ENCODE assay signal across 8 cellular contexts in the genomic region with DNA sequence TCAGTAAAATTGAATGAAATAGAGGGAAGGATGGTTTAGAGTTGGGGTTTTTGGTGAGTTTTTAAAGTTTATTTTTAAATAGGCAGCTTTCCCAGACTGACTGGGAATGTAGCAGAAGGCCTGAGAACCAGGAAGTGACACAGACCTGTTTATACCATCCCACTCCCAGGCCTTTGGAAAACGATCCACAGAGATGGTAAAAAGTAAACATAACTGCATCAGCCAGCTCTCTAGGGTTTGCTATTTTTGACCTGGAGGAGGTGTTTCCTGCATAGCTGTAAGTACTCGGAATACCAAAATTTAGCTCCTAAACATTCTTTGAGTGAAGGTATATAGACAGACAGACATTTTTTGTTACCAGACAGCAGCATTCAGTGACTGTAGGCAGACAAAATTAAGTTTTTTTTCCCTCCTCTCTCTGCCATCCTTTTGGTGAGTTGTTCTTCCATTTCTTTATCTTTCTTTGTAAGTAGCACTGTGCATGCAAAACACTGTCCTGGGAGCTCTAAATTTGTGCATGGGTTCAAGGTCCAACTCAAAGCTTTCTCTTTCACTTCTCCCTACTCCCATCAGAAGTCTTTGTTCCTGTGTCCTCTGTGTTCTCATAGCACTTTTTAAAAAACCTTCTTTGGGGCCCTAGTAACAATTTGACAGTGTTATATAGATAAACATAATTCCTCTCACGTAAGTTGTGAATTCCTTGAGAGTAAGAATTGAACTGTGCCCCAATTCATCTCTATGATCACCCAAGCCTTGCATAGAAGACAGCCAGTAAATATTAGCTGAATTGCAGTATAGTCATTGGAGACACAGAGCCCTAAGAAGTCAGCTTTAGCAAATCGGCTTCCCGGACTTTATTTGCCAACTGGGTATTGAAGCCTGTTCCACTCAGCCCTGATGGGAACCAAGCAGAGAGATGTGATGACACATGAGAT. TPM values are rescaled to one million over a fixed set of nuclear protein-coding genes. Genes with fewer than 3 reads are reported as not detected.
DNase-seq lines count a peak whose midpoint lies in the region; ATAC-seq and TF ChIP-seq lines count a peak whose summit lies in the region.

No MANE protein-coding gene starts in this region.

- POLR2A ChIA-PET in AG04450 (lab: Yijun Ruan, JAX), result interaction anchor here (0.5 to 1.3 kb wide), 3 partner anchors 14 to 118 kb away, joined by 3 read pairs; a partner anchor contains a TSS

- DNase-seq in AG04450 (ENCODE audit: low read depth, low spot score) (peak; percentile 64), NCI-H2107 treated with DMSO at 0.1 percent for 48 hours (lab: John Stamatoyannopoulos, UW; ENCODE audit: unreplicated experiment) (peak; percentile 63), choroid plexus epithelial cell (ENCODE audit: low read depth) (peak; percentile 64), DMS79 (lab: John Stamatoyannopoulos, UW) (no peak)
- no peak for DNase-seq in stimulated activated CD4-positive, alpha-beta T cell treated with anti-CD3 and anti-CD28 coated beads, Interleukin-2, amount 100 ng/mL, for 24 hours

- H3K27me3 ChIP-seq in AG04450 (ENCODE audit: control insufficient read depth, insufficient read depth, low read length) (no peaks in the 10 kb centered on the region), muscle layer of duodenum (ENCODE audit: low read depth, low read length) (no peaks in the 10 kb centered on the region)

- no peaks in the 10 kb centered on the region for H3K36me3 ChIP-seq in muscle layer of duodenum (ENCODE audit: control insufficient read depth in 1 of 2, insufficient read depth in 2 of 2, low read length in 2 of 2)

- H3K4me3 ChIP-seq in AG04450 (ENCODE audit: low read depth, low read length), result no peak overlapping the region
- no peak overlapping the region for H3K4me3 ChIP-seq in choroid plexus epithelial cell (ENCODE audit: low read depth, low read length)
- H3K4me3 ChIP-seq in muscle layer of duodenum (ENCODE audit: low read depth in 1 of 2, low read length in 2 of 2), result peak overlapping the region; percentile 2 to 17

- CTCF ChIA-PET in AG04450 (lab: Charles Lee), result interaction anchor here (0.8 to 1.6 kb wide), 3 partner anchors 9 to 69 kb away, joined by 3 to 5 read pairs (median 3); no protein-coding TSS in a partner anchor

- H3K27ac ChIP-seq in AG04450 (ENCODE audit: low read depth, low read length) (peak overlapping the region; percentile 69), muscle layer of duodenum (ENCODE audit: low read length) (peak overlapping the region; percentile 57)

- H3K9me3 ChIP-seq in AG04450 (ENCODE audit: control insufficient read depth, insufficient read depth, low read length) (no peaks in the 10 kb centered on the region), muscle layer of duodenum (ENCODE audit: control insufficient read depth in 1 of 2, low read length in 2 of 2) (no peaks in the 10 kb centered on the region)

- ATAC-seq in GM19023 (IDR thresholded peaks at IDR 0.05; ENCODE audit: unreplicated experiment) (peak; percentile 74), GM18858 (IDR thresholded peaks at IDR 0.05; ENCODE audit: unreplicated experiment) (no peak)

- TF ChIP-seq CTCF in AG04450 (IDR thresholded peaks at IDR 0.05; ENCODE audit: low read depth, low read length) (no peak), choroid plexus epithelial cell (conservative IDR thresholded peaks at IDR 0.05; ENCODE audit: low read depth, low read length) (no peak)

- peaks cover 55% of the 10 kb centered on the region in 2 donors for H3K4me1 ChIP-seq in muscle layer of duodenum (ENCODE audit: control insufficient read depth in 1 of 2, insufficient read depth in 2 of 2, low read length in 2 of 2)

RNA-seq across cellular contexts. Expression of a gene that starts 37.4 kb away (rescaled TPM):
- polyA plus RNA-seq in AG04450 (2011; rRNA removed), result 14.4 and 16.3 TPM in 2 replicates
- polyA minus RNA-seq in AG04450 (2011; rRNA and poly(A)+ RNA removed), result 20.5 and 26.1 TPM in 2 replicates

Comparison
In these comparisons a context has a peak if more than half of its experiments do, and no peak if none do; other contexts are left out.
1. DNase-seq: peak in AG04450 (single experiment), NCI-H2107 treated with DMSO at 0.1 percent for 48 hours (single experiment) and choroid plexus epithelial cell (single experiment); none in stimulated activated CD4-positive, alpha-beta T cell treated with anti-CD3 and anti-CD28 coated beads, Interleukin-2, amount 100 ng/mL, for 24 hours (0 of 2) and DMS79 (single experiment).
2. H3K4me3 ChIP-seq: peak in muscle layer of duodenum (2 of 2); none in AG04450 (single experiment) and choroid plexus epithelial cell (single experiment).